ENCODE assay signal across 9 cellular contexts in the genomic region with DNA sequence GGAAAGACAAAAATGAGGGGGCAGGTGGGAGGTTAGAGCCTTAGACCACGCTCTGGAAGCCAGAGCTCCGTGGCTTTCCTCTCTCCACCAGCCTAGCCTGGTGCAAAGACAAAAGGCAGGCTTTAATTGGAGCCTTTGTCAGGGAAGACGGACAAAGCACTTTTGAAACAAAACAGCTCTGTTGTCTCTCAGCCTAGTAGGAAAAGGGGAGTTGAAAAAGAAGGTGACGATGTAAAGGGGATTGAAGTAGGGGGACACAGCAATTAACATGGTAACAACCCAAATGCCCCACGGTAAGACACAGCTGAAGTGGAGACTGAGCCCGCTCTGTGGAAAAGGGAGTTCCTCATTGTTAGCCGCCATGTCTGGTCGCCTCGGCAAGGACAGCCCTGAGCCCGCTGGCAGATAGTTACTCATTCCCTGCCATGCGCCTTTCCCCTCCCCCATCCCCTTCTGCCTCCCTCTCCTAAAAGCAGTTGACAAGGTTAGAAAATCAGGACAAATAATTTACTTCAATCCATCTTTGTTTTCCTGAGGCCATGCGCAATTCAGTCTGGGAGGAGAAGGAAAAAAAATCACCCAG.
DNase-seq lines count a peak whose midpoint lies in the region; ATAC-seq, FAIRE-seq and TF ChIP-seq lines count a peak whose summit lies in the region.
"Had no signal": no experiment of that assay in that cellular context is flagged by ENCODE, and none has a peak within 500 bp of the region (broad histone marks: within the 10 kb centered on the region; RNA-seq: fewer than 3 reads in every experiment).

No MANE protein-coding gene starts in this region.

- peaks cover 15% of the 10 kb centered on the region for H3K4me1 Mint-ChIP-seq in T-helper 2 cell treated with Interferon-gamma antibody and Interleukin-4, amounts not matched to agents 5 μg/mL and 100 μg/mL, for 36 hours (ENCODE audit: low read depth)

- H3K27me3 ChIP-seq in HL-60 (ENCODE audit: insufficient read depth, poor library complexity, severe bottlenecking) (no peaks in the 10 kb centered on the region), iPS-15b (ENCODE audit: control insufficient read depth, insufficient read depth, low read length) (no peaks in the 10 kb centered on the region), skeletal muscle satellite cell (ENCODE audit: control insufficient read depth, insufficient read depth, low read length) (no peaks in the 10 kb centered on the region)

- H3K27ac ChIP-seq in HL-60 (replicated peaks): peak overlapping the region; percentile 95

- no peaks in the 10 kb centered on the region for H3K9me3 ChIP-seq in iPS-15b (ENCODE audit: control insufficient read depth, insufficient read depth, low read length)
- no peaks in the 10 kb centered on the region for H3K9me3 ChIP-seq in skeletal muscle satellite cell (replicated peaks; ENCODE audit: low read length)

- FAIRE-seq in GM12892 (lab: Jason Lieb, UNC): no peak
- FAIRE-seq: frontal cortex had no signal

- TF ChIP-seq CTCF in HL-60 (IDR thresholded peaks at IDR 0.05; ENCODE audit: insufficient read depth, low read length): no peak

- no peaks in the 10 kb centered on the region for H3K36me3 Mint-ChIP-seq in T-helper 2 cell treated with Interferon-gamma antibody and Interleukin-4, amounts not matched to agents 5 μg/mL and 100 μg/mL, for 36 hours (ENCODE audit: low read depth)

- H3K4me2 ChIP-seq in skeletal muscle satellite cell (ENCODE audit: low read length): peak overlapping the region; percentile 56

- H3K36me3 ChIP-seq in iPS-15b (ENCODE audit: control insufficient read depth, insufficient read depth, low read length) (no peaks in the 10 kb centered on the region), skeletal muscle satellite cell (ENCODE audit: insufficient read depth, low read length) (no peaks in the 10 kb centered on the region)

- H3K4me3 Mint-ChIP-seq in T-helper 2 cell treated with Interferon-gamma antibody and Interleukin-4, amounts not matched to agents 5 μg/mL and 100 μg/mL, for 36 hours: peak overlapping the region; percentile 14

- no peak for TF ChIP-seq POLR2A in GM12892 (IDR thresholded peaks at IDR 0.05; ENCODE audit: low read depth, low read length)

- H3K4me3 ChIP-seq in HL-60 (replicated peaks; ENCODE audit: insufficient read depth, low read length): no peak overlapping the region
- H3K4me3 ChIP-seq in iPS-15b (ENCODE audit: low read depth, low read length): no peak overlapping the region
- no peak overlapping the region for H3K4me3 ChIP-seq in skeletal muscle satellite cell (ENCODE audit: low read length)

- peak overlapping the region; percentile 66 for H3K9ac ChIP-seq in iPS-15b (ENCODE audit: low read depth, low read length)
- H3K9ac ChIP-seq in skeletal muscle satellite cell (ENCODE audit: low read depth, low read length): peak overlapping the region; percentile 30

- H3K27me3 Mint-ChIP-seq in T-helper 2 cell treated with Interferon-gamma antibody and Interleukin-4, amounts not matched to agents 5 μg/mL and 100 μg/mL, for 36 hours (ENCODE audit: low read depth): no peaks in the 10 kb centered on the region

- no peak for ATAC-seq in HG02588 (IDR thresholded peaks at IDR 0.05; ENCODE audit: unreplicated experiment)

- H3K9me3 Mint-ChIP-seq in T-helper 2 cell treated with Interferon-gamma antibody and Interleukin-4, amounts not matched to agents 5 μg/mL and 100 μg/mL, for 36 hours: no peaks in the 10 kb centered on the region

- DNase-seq in HL-60 (ENCODE audit: low read depth in 1 of 2, low spot score in 1 of 2): peak in 1 of 2 experiments; percentile 48
- no peak for DNase-seq in T-helper 2 cell treated with Interferon-gamma antibody and Interleukin-4, amounts not matched to agents 5 μg/mL and 100 μg/mL, for 36 hours (ENCODE audit: low spot score)
- no peak for DNase-seq in HK-2 (ENCODE audit: unreplicated experiment)
- no peak for DNase-seq in NCI-H526 treated with DMSO at 0.1 percent for 48 hours (lab: John Stamatoyannopoulos, UW)
- DNase-seq in GM12892 (ENCODE audit: insufficient read length): no peak

- H3K4me1 ChIP-seq in iPS-15b (ENCODE audit: control insufficient read depth, insufficient read depth, low read length) (peaks cover 50% of the 10 kb centered on the region), skeletal muscle satellite cell (ENCODE audit: control insufficient read depth, insufficient read depth, low read length) (peaks cover 57% of the 10 kb centered on the region)

- no peak overlapping the region for H3K27ac Mint-ChIP-seq in T-helper 2 cell treated with Interferon-gamma antibody and Interleukin-4, amounts not matched to agents 5 μg/mL and 100 μg/mL, for 36 hours
